8 cellular contexts compared by ENCODE assay signal in the genomic region with DNA sequence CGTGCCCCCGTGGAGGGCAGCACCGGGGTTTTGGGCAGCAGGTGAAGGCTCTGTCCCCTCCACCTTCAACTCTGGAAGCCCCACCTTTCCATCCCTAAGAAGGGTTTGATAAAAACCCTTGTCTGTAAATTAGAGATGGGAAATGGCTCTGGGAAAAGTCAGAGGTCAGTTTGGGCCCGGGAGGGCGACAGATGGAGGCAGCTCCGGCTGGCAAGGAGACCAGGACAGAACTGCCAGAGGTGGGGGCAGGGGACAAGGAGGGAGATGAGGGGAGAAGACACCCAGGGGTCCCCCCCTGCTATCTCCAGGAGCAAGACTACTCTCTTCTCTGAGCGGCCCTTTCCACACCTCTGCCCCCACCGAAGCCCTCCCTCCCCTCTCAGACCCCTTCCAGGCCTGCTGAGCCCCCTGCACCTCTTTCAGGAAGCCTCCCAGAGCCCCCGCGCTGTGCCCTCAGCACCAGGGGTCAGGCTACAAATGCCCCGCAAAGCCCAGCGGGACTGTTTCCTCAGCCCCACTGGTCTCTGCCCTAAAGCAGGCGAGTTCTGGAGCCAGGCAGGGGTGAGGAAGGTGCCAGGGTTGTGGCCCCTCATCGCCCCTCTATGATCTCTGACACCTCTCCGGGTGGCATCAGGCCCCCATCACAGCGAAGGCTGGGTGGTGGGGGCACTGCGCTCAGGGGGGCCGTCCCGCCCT. TPM values are rescaled to one million over a fixed set of nuclear protein-coding genes. Genes with fewer than 3 reads are reported as not detected.
A peak's percentile ranks its signal among the peaks of the same experiment; 100 is the strongest.
DNase-seq lines count a peak whose midpoint lies in the region; ATAC-seq and TF ChIP-seq lines count a peak whose summit lies in the region.

No MANE protein-coding gene starts in this region.

- DNase-seq in GM12864 (ENCODE audit: low read depth) (no peak), RWPE1 (ENCODE audit: low spot score) (no peak), fibroblast of mammary gland (ENCODE audit: low read depth) (no peak), sciatic nerve (ENCODE audit: low spot score) (no peak), COLO829 (ENCODE audit: low spot score) (no peak), GM13977 (ENCODE audit: low spot score) (no peak)

- H3K4me3 ChIP-seq in GM12864 (ENCODE audit: low read depth, low read length) (peak overlapping the region; percentile 76), fibroblast of mammary gland (ENCODE audit: control insufficient read depth, low read depth, low read length) (peak overlapping the region; percentile 38)

- in situ Hi-C loops in GM13977 (cut with MboI; ENCODE audit: low pct_unique_long_range_greater_than_20kb, low sequenced_read_pairs, unreplicated experiment): no loop called here

- intact Hi-C loops in sciatic nerve (cut with DNase I): no loop called here

- POLR2A ChIA-PET in RWPE1 (lab: Yijun Ruan, JAX; ENCODE audit: low non-redundant PET): no interaction called here

- no peak for TF ChIP-seq CTCF in GM12864 (IDR thresholded peaks at IDR 0.05; ENCODE audit: low read depth, low read length, missing control alignments)
- no peak for TF ChIP-seq CTCF in RWPE1 (conservative IDR thresholded peaks at IDR 0.05; ENCODE audit: low read depth)
- TF ChIP-seq CTCF in fibroblast of mammary gland (conservative IDR thresholded peaks at IDR 0.05; ENCODE audit: control insufficient read depth, insufficient read depth, low read depth, low read length): no peak
- TF ChIP-seq CTCF in GM13977 (IDR thresholded peaks at IDR 0.05; ENCODE audit: extremely low read depth, insufficient read depth, missing control alignments): no peak

- H3K27ac ChIP-seq in RWPE1: peak overlapping the region; percentile 65

- ATAC-seq in sciatic nerve (peak; percentile 4), HG02623 (IDR thresholded peaks at IDR 0.05; ENCODE audit: unreplicated experiment) (no peak), HG03432 (IDR thresholded peaks at IDR 0.05; ENCODE audit: unreplicated experiment) (no peak)

- CTCF ChIA-PET in RWPE1 (lab: Yijun Ruan, JAX): no interaction called here

RNA-seq across cellular contexts. Expression of gene SH2B2, which starts 1.0 kb away (rescaled TPM):
- 9.9 TPM for total RNA-seq in sciatic nerve
